Comparison of ENCODE assay signal across 8 cellular contexts in genomic region chr11:5808500-5809121, GRCh38. TPM values are rescaled to one million over a fixed set of nuclear protein-coding genes. Genes with fewer than 3 reads are reported as not detected.
A peak's percentile ranks its signal among the peaks of the same experiment; 100 is the strongest.
DNase-seq lines count a peak whose midpoint lies in the region; ATAC-seq and TF ChIP-seq lines count a peak whose summit lies in the region.

Gene OR52N2 (plus strand): TSS chr11:5808924. CDS start chr11:5820336, 11,412 bp downstream.

- CTCF ChIA-PET in WTC11 (lab: Charles Lee) = interaction anchor here (1.0 to 1.2 kb wide), 2 partner anchors 124 to 554 kb away, joined by 3 to 5 read pairs; partner anchors contain the start of gene TRIM5

- no peak within 1 kb of the TSS for H3K27ac Mint-ChIP-seq in WTC11
- H3K27ac Mint-ChIP-seq in central memory CD8-positive, alpha-beta T cell (ENCODE audit: low read depth) = no peak within 1 kb of the TSS

- TF ChIP-seq CTCF in WTC11 (IDR thresholded peaks at IDR 0.05) (peak; percentile 70), kidney epithelial cell (IDR thresholded peaks at IDR 0.05; ENCODE audit: insufficient read depth, low read length, poor library complexity, severe bottlenecking) (peak; percentile 80)

- peaks cover 6% of the 10 kb centered on the region; the same call in 1 of the 2 replicates for H3K36me3 Mint-ChIP-seq in WTC11
- H3K36me3 Mint-ChIP-seq in central memory CD8-positive, alpha-beta T cell (ENCODE audit: insufficient read depth) = peaks cover 2% of the 10 kb centered on the region

- peak within 1 kb of the TSS; percentile 49 for H3K4me3 ChIP-seq in kidney epithelial cell (ENCODE audit: low read depth, low read length)

- peaks cover 7% of the 10 kb centered on the region for H3K27me3 ChIP-seq in kidney epithelial cell (ENCODE audit: control insufficient read depth, insufficient read depth, low read length)

- H3K9me3 Mint-ChIP-seq in WTC11 = peaks cover 11% of the 10 kb centered on the region
- no peaks in the 10 kb centered on the region for H3K9me3 Mint-ChIP-seq in central memory CD8-positive, alpha-beta T cell

- H3K36me3 ChIP-seq in kidney epithelial cell (ENCODE audit: control insufficient read depth, insufficient read depth, low read length) = no peaks in the 10 kb centered on the region

- DNase-seq in NCI-H187 (lab: John Stamatoyannopoulos, UW) (peak; percentile 6 to 10), NCI-H187 treated with DMSO at 0.1 percent for 48 hours (lab: John Stamatoyannopoulos, UW) (no peak), NCI-H1105 treated with DMSO at 0.1 percent for 48 hours (lab: John Stamatoyannopoulos, UW) (peak; percentile 64), WTC11 (ENCODE audit: low spot score) (peak; percentile 80), kidney epithelial cell (ENCODE audit: low read depth) (peak; percentile 9)
- peak; percentile 50 to 62 for DNase-seq in central memory CD8-positive, alpha-beta T cell (ENCODE audit: low spot score in 2 of 2)
- peak; percentile 34 to 44 for DNase-seq in stimulated activated CD4-positive, alpha-beta T cell treated with anti-CD3 and anti-CD28 coated beads, Interleukin-1b, Interleukin-23, amount 100 ng/mL, for 1 hour (ENCODE audit: low read depth in 2 of 2)

- no peaks in the 10 kb centered on the region; the same call in 1 of the 2 replicates for H3K27me3 Mint-ChIP-seq in WTC11 (ENCODE audit: low read depth)
- peaks cover 39% of the 10 kb centered on the region for H3K27me3 Mint-ChIP-seq in central memory CD8-positive, alpha-beta T cell

- peaks cover 35% of the 10 kb centered on the region for H3K4me1 Mint-ChIP-seq in WTC11
- peaks cover 13% of the 10 kb centered on the region for H3K4me1 Mint-ChIP-seq in central memory CD8-positive, alpha-beta T cell

- peak within 1 kb of the TSS; percentile 85 for H3K4me3 Mint-ChIP-seq in WTC11
- peak within 1 kb of the TSS; percentile 81 for H3K4me3 Mint-ChIP-seq in central memory CD8-positive, alpha-beta T cell

- peak; percentile 91 for ATAC-seq in HG02678 (IDR thresholded peaks at IDR 0.05; ENCODE audit: unreplicated experiment)
- ATAC-seq in WTC11 = peak; percentile 84
- peak; percentile 72 for ATAC-seq in central memory CD8-positive, alpha-beta T cell (replicated peaks; ENCODE audit: extremely low read depth, poor library complexity, severe bottlenecking)

- POLR2A ChIA-PET in WTC11 (lab: Charles Lee) = no interaction called here

TF ChIP-seq in WTC11, 78 proteins besides CTCF, POLR2A, EP300 and RAD21 (continues in another document):
- TF ChIP-seq ZBTB21 (CRISPR knock-in tag; IDR thresholded peaks at IDR 0.05; ENCODE audit: borderline replicate concordance) (no peak), TP53 (CRISPR knock-in tag; IDR thresholded peaks at IDR 0.05) (no peak), ESRRA (CRISPR knock-in tag; IDR thresholded peaks at IDR 0.05; ENCODE audit: borderline replicate concordance) (no peak), NR2C2 (CRISPR knock-in tag; IDR thresholded peaks at IDR 0.05) (no peak), ZNF263 (CRISPR knock-in tag; IDR thresholded peaks at IDR 0.05; ENCODE audit: low read depth) (no peak), CBFB (CRISPR knock-in tag; IDR thresholded peaks at IDR 0.05; ENCODE audit: low read depth) (no peak), ZNF232 (CRISPR knock-in tag; IDR thresholded peaks at IDR 0.05) (no peak), IRF2 (CRISPR knock-in tag; IDR thresholded peaks at IDR 0.05; ENCODE audit: borderline replicate concordance, low read depth) (no peak), NFATC4 (CRISPR knock-in tag; IDR thresholded peaks at IDR 0.05) (no peak), MYBL2 (CRISPR knock-in tag; IDR thresholded peaks at IDR 0.05) (no peak), RELA (CRISPR knock-in tag; IDR thresholded peaks at IDR 0.05; ENCODE audit: borderline replicate concordance) (no peak), ZNF416 (CRISPR knock-in tag; IDR thresholded peaks at IDR 0.05) (no peak), ATF2 (CRISPR knock-in tag; IDR thresholded peaks at IDR 0.05; ENCODE audit: borderline replicate concordance, low read depth) (no peak)
- TF ChIP-seq, protein P1, sequence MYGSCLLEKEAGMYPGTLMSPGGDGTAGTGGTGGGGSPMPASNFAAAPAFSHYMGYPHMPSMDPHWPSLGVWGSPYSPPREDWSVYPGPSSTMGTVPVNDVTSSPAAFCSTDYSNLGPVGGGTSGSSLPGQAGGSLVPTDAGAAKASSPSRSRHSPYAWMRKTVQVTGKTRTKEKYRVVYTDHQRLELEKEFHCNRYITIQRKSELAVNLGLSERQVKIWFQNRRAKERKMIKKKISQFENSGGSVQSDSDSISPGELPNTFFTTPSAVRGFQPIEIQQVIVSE (CRISPR knock-in tag; IDR thresholded peaks at IDR 0.05; ENCODE audit: borderline replicate concordance) = no peak
- TF ChIP-seq, protein P2, sequence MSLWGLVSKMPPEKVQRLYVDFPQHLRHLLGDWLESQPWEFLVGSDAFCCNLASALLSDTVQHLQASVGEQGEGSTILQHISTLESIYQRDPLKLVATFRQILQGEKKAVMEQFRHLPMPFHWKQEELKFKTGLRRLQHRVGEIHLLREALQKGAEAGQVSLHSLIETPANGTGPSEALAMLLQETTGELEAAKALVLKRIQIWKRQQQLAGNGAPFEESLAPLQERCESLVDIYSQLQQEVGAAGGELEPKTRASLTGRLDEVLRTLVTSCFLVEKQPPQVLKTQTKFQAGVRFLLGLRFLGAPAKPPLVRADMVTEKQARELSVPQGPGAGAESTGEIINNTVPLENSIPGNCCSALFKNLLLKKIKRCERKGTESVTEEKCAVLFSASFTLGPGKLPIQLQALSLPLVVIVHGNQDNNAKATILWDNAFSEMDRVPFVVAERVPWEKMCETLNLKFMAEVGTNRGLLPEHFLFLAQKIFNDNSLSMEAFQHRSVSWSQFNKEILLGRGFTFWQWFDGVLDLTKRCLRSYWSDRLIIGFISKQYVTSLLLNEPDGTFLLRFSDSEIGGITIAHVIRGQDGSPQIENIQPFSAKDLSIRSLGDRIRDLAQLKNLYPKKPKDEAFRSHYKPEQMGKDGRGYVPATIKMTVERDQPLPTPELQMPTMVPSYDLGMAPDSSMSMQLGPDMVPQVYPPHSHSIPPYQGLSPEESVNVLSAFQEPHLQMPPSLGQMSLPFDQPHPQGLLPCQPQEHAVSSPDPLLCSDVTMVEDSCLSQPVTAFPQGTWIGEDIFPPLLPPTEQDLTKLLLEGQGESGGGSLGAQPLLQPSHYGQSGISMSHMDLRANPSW (CRISPR knock-in tag; conservative IDR thresholded peaks at IDR 0.05; ENCODE audit: low read depth) = no peak
- TF ChIP-seq, protein P3, sequence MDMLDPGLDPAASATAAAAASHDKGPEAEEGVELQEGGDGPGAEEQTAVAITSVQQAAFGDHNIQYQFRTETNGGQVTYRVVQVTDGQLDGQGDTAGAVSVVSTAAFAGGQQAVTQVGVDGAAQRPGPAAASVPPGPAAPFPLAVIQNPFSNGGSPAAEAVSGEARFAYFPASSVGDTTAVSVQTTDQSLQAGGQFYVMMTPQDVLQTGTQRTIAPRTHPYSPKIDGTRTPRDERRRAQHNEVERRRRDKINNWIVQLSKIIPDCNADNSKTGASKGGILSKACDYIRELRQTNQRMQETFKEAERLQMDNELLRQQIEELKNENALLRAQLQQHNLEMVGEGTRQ (CRISPR knock-in tag; IDR thresholded peaks at IDR 0.05) = no peak
- TF ChIP-seq, protein P4, sequence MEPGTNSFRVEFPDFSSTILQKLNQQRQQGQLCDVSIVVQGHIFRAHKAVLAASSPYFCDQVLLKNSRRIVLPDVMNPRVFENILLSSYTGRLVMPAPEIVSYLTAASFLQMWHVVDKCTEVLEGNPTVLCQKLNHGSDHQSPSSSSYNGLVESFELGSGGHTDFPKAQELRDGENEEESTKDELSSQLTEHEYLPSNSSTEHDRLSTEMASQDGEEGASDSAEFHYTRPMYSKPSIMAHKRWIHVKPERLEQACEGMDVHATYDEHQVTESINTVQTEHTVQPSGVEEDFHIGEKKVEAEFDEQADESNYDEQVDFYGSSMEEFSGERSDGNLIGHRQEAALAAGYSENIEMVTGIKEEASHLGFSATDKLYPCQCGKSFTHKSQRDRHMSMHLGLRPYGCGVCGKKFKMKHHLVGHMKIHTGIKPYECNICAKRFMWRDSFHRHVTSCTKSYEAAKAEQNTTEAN (CRISPR knock-in tag; IDR thresholded peaks at IDR 0.05) = no peak
- TF ChIP-seq, protein P5, sequence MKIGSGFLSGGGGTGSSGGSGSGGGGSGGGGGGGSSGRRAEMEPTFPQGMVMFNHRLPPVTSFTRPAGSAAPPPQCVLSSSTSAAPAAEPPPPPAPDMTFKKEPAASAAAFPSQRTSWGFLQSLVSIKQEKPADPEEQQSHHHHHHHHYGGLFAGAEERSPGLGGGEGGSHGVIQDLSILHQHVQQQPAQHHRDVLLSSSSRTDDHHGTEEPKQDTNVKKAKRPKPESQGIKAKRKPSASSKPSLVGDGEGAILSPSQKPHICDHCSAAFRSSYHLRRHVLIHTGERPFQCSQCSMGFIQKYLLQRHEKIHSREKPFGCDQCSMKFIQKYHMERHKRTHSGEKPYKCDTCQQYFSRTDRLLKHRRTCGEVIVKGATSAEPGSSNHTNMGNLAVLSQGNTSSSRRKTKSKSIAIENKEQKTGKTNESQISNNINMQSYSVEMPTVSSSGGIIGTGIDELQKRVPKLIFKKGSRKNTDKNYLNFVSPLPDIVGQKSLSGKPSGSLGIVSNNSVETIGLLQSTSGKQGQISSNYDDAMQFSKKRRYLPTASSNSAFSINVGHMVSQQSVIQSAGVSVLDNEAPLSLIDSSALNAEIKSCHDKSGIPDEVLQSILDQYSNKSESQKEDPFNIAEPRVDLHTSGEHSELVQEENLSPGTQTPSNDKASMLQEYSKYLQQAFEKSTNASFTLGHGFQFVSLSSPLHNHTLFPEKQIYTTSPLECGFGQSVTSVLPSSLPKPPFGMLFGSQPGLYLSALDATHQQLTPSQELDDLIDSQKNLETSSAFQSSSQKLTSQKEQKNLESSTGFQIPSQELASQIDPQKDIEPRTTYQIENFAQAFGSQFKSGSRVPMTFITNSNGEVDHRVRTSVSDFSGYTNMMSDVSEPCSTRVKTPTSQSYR (CRISPR knock-in tag; IDR thresholded peaks at IDR 0.05) = no peak
- TF ChIP-seq, protein P6, sequence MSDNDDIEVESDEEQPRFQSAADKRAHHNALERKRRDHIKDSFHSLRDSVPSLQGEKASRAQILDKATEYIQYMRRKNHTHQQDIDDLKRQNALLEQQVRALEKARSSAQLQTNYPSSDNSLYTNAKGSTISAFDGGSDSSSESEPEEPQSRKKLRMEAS (CRISPR knock-in tag; IDR thresholded peaks at IDR 0.05) = no peak

RNA-seq across cellular contexts. Expression of gene OR52N2, which starts in this region (rescaled TPM):
- total RNA-seq in WTC11 (2021) (0.25 to 0.34 TPM in 2 of 3 replicates, not detected in the other), kidney epithelial cell (not detected in 2 replicates)

Comparison
In these comparisons a context has a peak if more than half of its experiments do, and no peak if none do; other contexts are left out.
1. Peak in DNase-seq and ATAC-seq in WTC11; RNA of the gene not detected or under 1 TPM.
2. Peak in DNase-seq and H3K4me3 ChIP-seq in kidney epithelial cell; RNA of the gene not detected or under 1 TPM.